ENCODE assay signal across 11 cellular contexts in the genomic region with DNA sequence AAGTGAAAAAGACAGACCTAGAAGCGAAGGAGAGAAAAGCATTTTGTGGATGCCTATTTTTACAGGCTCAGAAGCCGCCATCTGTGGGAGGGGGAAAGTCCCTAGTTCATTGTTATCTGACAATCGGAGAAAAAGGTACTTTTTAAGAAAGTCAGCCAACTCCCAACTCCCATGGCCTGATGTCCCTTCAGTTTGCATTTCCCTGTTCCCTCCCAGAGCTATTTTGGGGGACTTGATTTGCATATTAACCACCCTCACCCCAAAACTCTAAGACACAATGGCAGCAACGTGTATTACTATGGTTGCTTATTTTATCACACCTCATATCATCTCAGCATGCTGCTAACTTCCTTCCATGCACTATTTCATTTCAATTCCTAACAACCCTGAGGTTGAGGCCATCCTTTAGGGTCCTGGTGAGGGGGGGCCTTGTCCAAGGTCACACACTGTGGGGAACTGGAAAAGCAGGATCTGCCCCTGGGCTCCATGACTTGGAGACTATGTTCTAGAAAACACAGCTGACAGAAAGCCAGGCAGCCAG. TPM values are rescaled to one million over a fixed set of nuclear protein-coding genes. Genes with fewer than 3 reads are reported as not detected.
DNase-seq lines count a peak whose midpoint lies in the region; ATAC-seq and TF ChIP-seq lines count a peak whose summit lies in the region.
"Had no signal": no experiment of that assay in that cellular context is flagged by ENCODE, and none has a peak within 500 bp of the region (broad histone marks: within the 10 kb centered on the region; RNA-seq: fewer than 3 reads in every experiment).

No MANE protein-coding gene starts in this region.

- intact Hi-C loops in breast epithelium (cut with DNase I; ENCODE audit: low total_unique reads): no loop called here
- intact Hi-C loops in vagina (cut with DNase I): no loop called here

- no peaks in the 10 kb centered on the region for H3K27me3 ChIP-seq in breast epithelium
- no peaks in the 10 kb centered on the region for H3K27me3 ChIP-seq in vagina

- no peaks in the 10 kb centered on the region for H3K27me3 Mint-ChIP-seq in activated CD8-positive, alpha-beta memory T cell treated with anti-CD3 and anti-CD28 coated beads, Interleukin-2, amount 10 ng/mL, durations not matched to agents 7 days and 5 days
- no peaks in the 10 kb centered on the region for H3K27me3 Mint-ChIP-seq in stimulated activated naive CD8-positive, alpha-beta T cell treated with anti-CD3 and anti-CD28 coated beads, Interleukin-15, Interleukin-2, amounts not matched to agents 100 ng/mL and 50 ng/mL, for 24 hours

- no peak for ATAC-seq in activated CD8-positive, alpha-beta memory T cell treated with anti-CD3 and anti-CD28 coated beads, Interleukin-2, amount 10 ng/mL, durations not matched to agents 7 days and 5 days
- ATAC-seq in HG03045 (IDR thresholded peaks at IDR 0.05; ENCODE audit: unreplicated experiment): peak; percentile 58
- ATAC-seq: HCT116 had no signal

- H3K36me3 Mint-ChIP-seq in activated CD8-positive, alpha-beta memory T cell treated with anti-CD3 and anti-CD28 coated beads, Interleukin-2, amount 10 ng/mL, durations not matched to agents 7 days and 5 days: peaks cover 25% of the 10 kb centered on the region
- peaks cover 57% of the 10 kb centered on the region for H3K36me3 Mint-ChIP-seq in stimulated activated naive CD8-positive, alpha-beta T cell treated with anti-CD3 and anti-CD28 coated beads, Interleukin-15, Interleukin-2, amounts not matched to agents 100 ng/mL and 50 ng/mL, for 24 hours (ENCODE audit: low read depth)

- no peak overlapping the region for H3K4me3 Mint-ChIP-seq in activated CD8-positive, alpha-beta memory T cell treated with anti-CD3 and anti-CD28 coated beads, Interleukin-2, amount 10 ng/mL, durations not matched to agents 7 days and 5 days
- H3K4me3 Mint-ChIP-seq in stimulated activated naive CD8-positive, alpha-beta T cell treated with anti-CD3 and anti-CD28 coated beads, Interleukin-15, Interleukin-2, amounts not matched to agents 100 ng/mL and 50 ng/mL, for 24 hours: peak overlapping the region; percentile 72

- CTCF ChIA-PET in activated CD8-positive, alpha-beta memory T cell treated with anti-CD3 and anti-CD28 coated beads, Interleukin-2, amount 10 ng/mL, durations not matched to agents 7 days and 5 days (lab: Charles Lee): no interaction called here

- H3K27ac ChIP-seq in breast epithelium (no peak overlapping the region), vagina (no peak overlapping the region)

- H3K9me3 ChIP-seq in breast epithelium (peaks cover 3 to 13% of the 10 kb centered on the region in 2 donors), vagina (peaks cover 5% of the 10 kb centered on the region)

- TF ChIP-seq POLR2A in breast epithelium (IDR thresholded peaks at IDR 0.05) (no peak), vagina (IDR thresholded peaks at IDR 0.05) (no peak)

- H3K4me3 ChIP-seq in breast epithelium: no peak overlapping the region
- H3K4me3 ChIP-seq in vagina: no peak overlapping the region

- H3K9me3 Mint-ChIP-seq in activated CD8-positive, alpha-beta memory T cell treated with anti-CD3 and anti-CD28 coated beads, Interleukin-2, amount 10 ng/mL, durations not matched to agents 7 days and 5 days (ENCODE audit: low read depth): peaks cover 4% of the 10 kb centered on the region
- H3K9me3 Mint-ChIP-seq in stimulated activated naive CD8-positive, alpha-beta T cell treated with anti-CD3 and anti-CD28 coated beads, Interleukin-15, Interleukin-2, amounts not matched to agents 100 ng/mL and 50 ng/mL, for 24 hours: peaks cover 4% of the 10 kb centered on the region

- peak; percentile 32 for DNase-seq in activated CD8-positive, alpha-beta memory T cell treated with anti-CD3 and anti-CD28 coated beads, Interleukin-2, amount 50 U/mL, for 4 hours
- no peak for DNase-seq in activated CD8-positive, alpha-beta memory T cell treated with anti-CD3 and anti-CD28 coated beads, Interleukin-2, amount 10 ng/mL, durations not matched to agents 7 days and 5 days
- DNase-seq in activated T-cell treated with anti-CD3 and anti-CD28 coated beads for 4 hours: peak; percentile 40
- no peak for DNase-seq in breast epithelium (ENCODE audit: low spot score in 2 of 2)
- no peak for DNase-seq in vagina (ENCODE audit: extremely low spot score in 2 of 2)
- DNase-seq in Kasumi-1 (lab: John Stamatoyannopoulos, UW): no peak
- DNase-seq: nucleus accumbens, substantia nigra had no signal

- peaks cover 40% of the 10 kb centered on the region for H3K4me1 Mint-ChIP-seq in activated CD8-positive, alpha-beta memory T cell treated with anti-CD3 and anti-CD28 coated beads, Interleukin-2, amount 10 ng/mL, durations not matched to agents 7 days and 5 days
- H3K4me1 Mint-ChIP-seq in stimulated activated naive CD8-positive, alpha-beta T cell treated with anti-CD3 and anti-CD28 coated beads, Interleukin-15, Interleukin-2, amounts not matched to agents 100 ng/mL and 50 ng/mL, for 24 hours (ENCODE audit: low read depth): peaks cover 77% of the 10 kb centered on the region

- H3K4me1 ChIP-seq in breast epithelium (no peaks in the 10 kb centered on the region), vagina (no peaks in the 10 kb centered on the region)

- no peak overlapping the region for H3K27ac Mint-ChIP-seq in activated CD8-positive, alpha-beta memory T cell treated with anti-CD3 and anti-CD28 coated beads, Interleukin-2, amount 10 ng/mL, durations not matched to agents 7 days and 5 days
- H3K27ac Mint-ChIP-seq in stimulated activated naive CD8-positive, alpha-beta T cell treated with anti-CD3 and anti-CD28 coated beads, Interleukin-15, Interleukin-2, amounts not matched to agents 100 ng/mL and 50 ng/mL, for 24 hours: peak overlapping the region; percentile 95

- H3K36me3 ChIP-seq in breast epithelium: no peaks in the 10 kb centered on the region
- no peaks in the 10 kb centered on the region for H3K36me3 ChIP-seq in vagina

- TF ChIP-seq CTCF in breast epithelium (IDR thresholded peaks at IDR 0.05) (no peak), vagina (IDR thresholded peaks at IDR 0.05) (no peak)

RNA-seq across cellular contexts. Expression of a gene that starts 18.7 kb away (rescaled TPM):
- 10 to 100 TPM; 11.7 to 19.9 TPM for total RNA-seq in activated CD8-positive, alpha-beta memory T cell treated with anti-CD3 and anti-CD28 coated beads, Interleukin-2, amount 10 ng/mL, durations not matched to agents 7 days and 5 days
- 10 to 100 TPM in 1 of 3 donors, 1 to 10 TPM in 2; 2.6 to 16.6 (median 7.6) TPM for total RNA-seq in breast epithelium
- total RNA-seq in vagina: 7.6 TPM

RNA-seq across cellular contexts. Expression of a gene that starts 56.3 kb away (rescaled TPM):
- total RNA-seq in activated CD8-positive, alpha-beta memory T cell treated with anti-CD3 and anti-CD28 coated beads, Interleukin-2, amount 10 ng/mL, durations not matched to agents 7 days and 5 days: 1 to 10 TPM; 5.5 to 5.8 TPM
- 10 to 100 TPM; 43.0 to 76.0 (median 56.3) TPM for total RNA-seq in breast epithelium
- total RNA-seq in vagina: 31.4 TPM

Comparison
In these comparisons a context has a peak if more than half of its experiments do, and no peak if none do; other contexts are left out.
1. DNase-seq: peak in activated CD8-positive, alpha-beta memory T cell treated with anti-CD3 and anti-CD28 coated beads, Interleukin-2, amount 50 U/mL, for 4 hours (single experiment) and activated T-cell treated with anti-CD3 and anti-CD28 coated beads for 4 hours (single experiment); none in activated CD8-positive, alpha-beta memory T cell treated with anti-CD3 and anti-CD28 coated beads, Interleukin-2, amount 10 ng/mL, durations not matched to agents 7 days and 5 days (single experiment), breast epithelium (0 of 2), vagina (0 of 2) and Kasumi-1 (0 of 2).